16 cellular contexts compared by ENCODE assay signal in genomic region chr4:145168578-145169187, GRCh38. TPM values are rescaled to one million over a fixed set of nuclear protein-coding genes. Genes with fewer than 3 reads are reported as not detected.
A peak's percentile ranks its signal among the peaks of the same experiment; 100 is the strongest.
DNase-seq lines count a peak whose midpoint lies in the region; ATAC-seq and TF ChIP-seq lines count a peak whose summit lies in the region.
"Had no signal": no experiment of that assay in that cellular context is flagged by ENCODE, and none has a peak within 500 bp of the region (broad histone marks: within the 10 kb centered on the region; RNA-seq: fewer than 3 reads in every experiment).

No MANE protein-coding gene starts in this region.

- no peaks in the 10 kb centered on the region for H3K9me2 ChIP-seq in Loucy (replicated peaks; ENCODE audit: low read depth, low read length)

- ATAC-seq in activated T-cell treated with anti-CD3 and anti-CD28 coated beads, Interleukin-2, amount 50 U/mL, for 72 hours (replicated peaks in 1 of 2) = no peak
- ATAC-seq in GM18520 (IDR thresholded peaks at IDR 0.05; ENCODE audit: unreplicated experiment) (no peak), HG03378 (IDR thresholded peaks at IDR 0.05; ENCODE audit: unreplicated experiment) (no peak)

- H3K36me3 ChIP-seq in Loucy (ENCODE audit: insufficient read depth, low read length) = peaks cover 66% of the 10 kb centered on the region

- H3K4me2 ChIP-seq in Loucy (ENCODE audit: low read depth, low read length, poor library complexity, severe bottlenecking) = peak overlapping the region; percentile 13

- H3K4me3 ChIP-seq in Loucy (ENCODE audit: low read length, poor library complexity, severe bottlenecking) = no peak overlapping the region
- H3K4me3 ChIP-seq: SJSA1 had no signal

- peaks cover 28% of the 10 kb centered on the region for H4K20me1 ChIP-seq in Loucy (ENCODE audit: insufficient read depth, low read length, poor library complexity, severe bottlenecking)

- H3K9ac ChIP-seq in Loucy (ENCODE audit: low read depth, low read length, poor library complexity, severe bottlenecking) = no peak overlapping the region

- H3K27me3 ChIP-seq in Loucy (ENCODE audit: insufficient read depth, low read length, poor library complexity, severe bottlenecking) = no peaks in the 10 kb centered on the region
- H3K27me3 ChIP-seq: SJSA1 had no signal

- no peaks in the 10 kb centered on the region for H3K27me3 Mint-ChIP-seq in activated T-cell treated with anti-CD3 and anti-CD28 coated beads, Interleukin-2, amount 50 U/mL, for 72 hours (ENCODE audit: low read depth)
- peaks cover 0 to 4% (median 0%) of the 10 kb centered on the region in 3 donors for H3K27me3 Mint-ChIP-seq in immature natural killer cell (ENCODE audit: low read depth in 3 of 3)

- H3K4me1 ChIP-seq in Loucy (ENCODE audit: insufficient read depth, low read length, poor library complexity, severe bottlenecking) = peaks cover 4% of the 10 kb centered on the region
- H3K4me1 ChIP-seq: SJSA1 had no signal

- no peak for DNase-seq in activated T-cell treated with anti-CD3 and anti-CD28 coated beads, Interleukin-2, amount 50 U/mL, for 72 hours
- DNase-seq in activated T-cell treated with anti-CD3 and anti-CD28 coated beads for 4 hours (no peak), immature natural killer cell (no peak), glomerular visceral epithelial cell (ENCODE audit: extremely low spot score) (no peak)
- DNase-seq: COR-L47, DMS53, NCI-H1048, NCI-H1436 treated with DMSO at 0.1 percent for 48 hours, NCI-H2029 treated with DMSO at 0.1 percent for 48 hours, NCI-H2171 treated with DMSO at 0.1 percent for 48 hours, NCI-H774 had no signal

- no peak overlapping the region for H3K4me3 Mint-ChIP-seq in activated T-cell treated with anti-CD3 and anti-CD28 coated beads, Interleukin-2, amount 50 U/mL, for 72 hours
- no peak overlapping the region for H3K4me3 Mint-ChIP-seq in immature natural killer cell
- H3K4me3 Mint-ChIP-seq: CD14-positive monocyte had no signal

- H3K9me3 Mint-ChIP-seq in activated T-cell treated with anti-CD3 and anti-CD28 coated beads, Interleukin-2, amount 50 U/mL, for 72 hours = no peaks in the 10 kb centered on the region
- H3K9me3 Mint-ChIP-seq in immature natural killer cell = no peaks in the 10 kb centered on the region
- H3K9me3 Mint-ChIP-seq: CD14-positive monocyte had no signal

- H2AFZ ChIP-seq in Loucy (ENCODE audit: low read length) = no peak overlapping the region

- H3F3A ChIP-seq in Loucy (ENCODE audit: low read depth) = no peaks in the 10 kb centered on the region

- H3K79me2 ChIP-seq in Loucy (ENCODE audit: insufficient read depth, low read length) = peaks cover 79% of the 10 kb centered on the region

- H3K27ac Mint-ChIP-seq in activated T-cell treated with anti-CD3 and anti-CD28 coated beads, Interleukin-2, amount 50 U/mL, for 72 hours = peak overlapping the region; percentile 61
- peak overlapping the region in 4 of 6 donors; percentile 41 to 58 (median 46) for H3K27ac Mint-ChIP-seq in immature natural killer cell

- H3K4me1 Mint-ChIP-seq in activated T-cell treated with anti-CD3 and anti-CD28 coated beads, Interleukin-2, amount 50 U/mL, for 72 hours (ENCODE audit: low read depth) = peaks cover 45% of the 10 kb centered on the region
- H3K4me1 Mint-ChIP-seq in immature natural killer cell = peaks cover 18 to 52% of the 10 kb centered on the region in 2 donors
- H3K4me1 Mint-ChIP-seq: CD14-positive monocyte had no signal

- H3K36me3 Mint-ChIP-seq in activated T-cell treated with anti-CD3 and anti-CD28 coated beads, Interleukin-2, amount 50 U/mL, for 72 hours (ENCODE audit: insufficient read depth in 2 of 2) = peaks cover 9 to 34% of the 10 kb centered on the region in 2 donors
- peaks cover 7 to 18% (median 15%) of the 10 kb centered on the region in 3 donors for H3K36me3 Mint-ChIP-seq in immature natural killer cell

- no peak for TF ChIP-seq CTCF in Loucy (conservative IDR thresholded peaks at IDR 0.05; ENCODE audit: low read length)

- no peaks in the 10 kb centered on the region for H3K9me3 ChIP-seq in Loucy (ENCODE audit: insufficient read depth, low read depth, low read length)
- H3K9me3 ChIP-seq: SJSA1 had no signal

RNA-seq across cellular contexts. Expression of gene OTUD4, which starts 11.7 kb away (rescaled TPM):
- total RNA-seq in activated T-cell treated with anti-CD3 and anti-CD28 coated beads, Interleukin-2, amount 50 U/mL, for 72 hours = 10 to 100 TPM; 50.0 to 67.3 TPM
- polyA plus RNA-seq in immature natural killer cell = 10 to 100 TPM in 1 of 3 donors, 1 to 10 TPM in 2; 3.0 to 13.0 (median 8.2) TPM
